In genomic region chr6:132130530-132131298, GRCh38 we compare ENCODE assay signal across 9 cellular contexts.
DNase-seq lines count a peak whose midpoint lies in the region; ATAC-seq and TF ChIP-seq lines count a peak whose summit lies in the region.
"Had no signal": no experiment of that assay in that cellular context is flagged by ENCODE, and none has a peak within 500 bp of the region (broad histone marks: within the 10 kb centered on the region; RNA-seq: fewer than 3 reads in every experiment).

No MANE protein-coding gene starts in this region.

- TF ChIP-seq POLR2A in HCT116 (IDR thresholded peaks at IDR 0.05; ENCODE audit: borderline replicate concordance, extremely low read depth, insufficient read depth, insufficient read length) (no peak), spleen (IDR thresholded peaks at IDR 0.05) (no peak)

- H3K27ac ChIP-seq in HCT116 (ENCODE audit: low read depth, low read length) (no peak overlapping the region), ascending aorta (peak overlapping the region; percentile 90 to 92), spleen (peak overlapping the region; percentile 32 to 73 (median 65)), foreskin keratinocyte (no peak overlapping the region)

- no peak for TF ChIP-seq RAD21 in HCT116 (IDR thresholded peaks at IDR 0.05; ENCODE audit: low read depth)

- H3K9me3 ChIP-seq in HCT116 (ENCODE audit: control insufficient read depth in 1 of 2, insufficient read depth in 1 of 2, low read depth in 1 of 2, low read length in 2 of 2) (no peaks in the 10 kb centered on the region), ascending aorta (no peaks in the 10 kb centered on the region), spleen (no peaks in the 10 kb centered on the region)

- no peak overlapping the region for H3K4me2 ChIP-seq in HCT116 (ENCODE audit: low read length)

- ATAC-seq in HCT116 (no peak), foreskin keratinocyte (no peak), GM19351 (IDR thresholded peaks at IDR 0.05; ENCODE audit: unreplicated experiment) (no peak)

- RAD21 ChIA-PET in HCT116 (lab: Charles Lee; ENCODE audit: low non-redundant PET in 1 of 2, low total read pairs in 2 of 2, uncharacterized antibody in 2 of 2, unreplicated experiment in 2 of 2): no interaction called here

- intact Hi-C loops in HCT116 (cut with micrococcal nuclease): no loop called here
- intact Hi-C loops in ascending aorta (cut with DNase I): loop anchor here (1.0 to 2.0 kb wide), 4 partner anchors 16 to 180 kb away; partner anchors contain the start of gene CCN2
- intact Hi-C loops in spleen (cut with DNase I; ENCODE audit: low total_unique reads): no loop called here

- H3K79me2 ChIP-seq in HCT116 (ENCODE audit: insufficient read depth, low read length): no peaks in the 10 kb centered on the region

- H4K20me1 ChIP-seq in HCT116 (ENCODE audit: insufficient read depth): no peaks in the 10 kb centered on the region

- no peak overlapping the region for H3K9ac ChIP-seq in HCT116 (ENCODE audit: low read length)

- 22 to 33% (median 29%) methylated on average over 11 of the region's 11 CpGs for WGBS in spleen, 5 donors

- DNase-seq in HCT116 (ENCODE audit: low read depth, low spot score): no peak
- DNase-seq in ascending aorta (ENCODE audit: low spot score in 2 of 2): peak; percentile 33 to 91
- DNase-seq in left kidney (ENCODE audit: low read depth, low spot score): peak; percentile 34
- peak; percentile 69 for DNase-seq in spleen
- DNase-seq in foreskin keratinocyte: no peak
- no peak for DNase-seq in AML-193 (lab: John Stamatoyannopoulos, UW)
- DNase-seq in NCI-H82 (lab: John Stamatoyannopoulos, UW): no peak
- DNase-seq: activated CD4-positive, alpha-beta memory T cell treated with anti-CD3 and anti-CD28 coated beads for 36 hours had no signal

- no peaks in the 10 kb centered on the region for H3K9me2 ChIP-seq in HCT116 (ENCODE audit: insufficient read depth)

- POLR2A ChIA-PET in HCT116 (lab: Charles Lee): no interaction called here

- H3K4me1 ChIP-seq in HCT116 (ENCODE audit: control insufficient read depth in 1 of 2, insufficient read depth in 2 of 2, low read length in 2 of 2) (no peaks in the 10 kb centered on the region), ascending aorta (peaks cover 23 to 32% of the 10 kb centered on the region in 2 donors), spleen (peaks cover 5 to 50% (median 31%) of the 10 kb centered on the region in 6 donors), foreskin keratinocyte (peaks cover 9% of the 10 kb centered on the region)

- BruUV-seq in HCT116 (replicated peaks; lab: Mats Ljungman, UMichigan): no TSS peak

- TF ChIP-seq CTCF in HCT116 (IDR thresholded peaks at IDR 0.05 in 2 of 3, conservative IDR thresholded peaks at IDR 0.05 in 1 of 3; ENCODE audit: borderline replicate concordance in 1 of 3, insufficient read depth in 1 of 3, low read depth in 2 of 3, low read length in 2 of 3) (no peak), ascending aorta (IDR thresholded peaks at IDR 0.05) (no peak), spleen (IDR thresholded peaks at IDR 0.05 in 8 of 11, conservative IDR thresholded peaks at IDR 0.05 in 3 of 11) (no peak), foreskin keratinocyte (conservative IDR thresholded peaks at IDR 0.05) (no peak)

- peak overlapping the region; percentile 15 for H2AFZ ChIP-seq in HCT116 (ENCODE audit: low read depth, low read length, poor library complexity, severe bottlenecking)

- H3K36me3 ChIP-seq in HCT116 (ENCODE audit: control insufficient read depth in 1 of 2, insufficient read depth in 2 of 2, low read length in 2 of 2): no peaks in the 10 kb centered on the region
- H3K36me3 ChIP-seq in ascending aorta: no peaks in the 10 kb centered on the region
- no peaks in the 10 kb centered on the region for H3K36me3 ChIP-seq in spleen

- H3K4me3 ChIP-seq in HCT116 (replicated peaks in 1 of 2; ENCODE audit: low read depth in 1 of 2, low read length in 2 of 2): no peak overlapping the region
- peak overlapping the region; percentile 19 to 38 for H3K4me3 ChIP-seq in ascending aorta
- H3K4me3 ChIP-seq in spleen: no peak overlapping the region

- H3K27me3 ChIP-seq in HCT116 (ENCODE audit: insufficient read depth, low read length) (no peaks in the 10 kb centered on the region), ascending aorta (no peaks in the 10 kb centered on the region), spleen (replicated peaks in 1 of 7) (no peaks in the 10 kb centered on the region), foreskin keratinocyte (no peaks in the 10 kb centered on the region)

- CTCF ChIA-PET in HCT116 (lab: Charles Lee): no interaction called here

TF ChIP-seq in HCT116, 20 proteins besides CTCF, POLR2A, EP300 and RAD21:
- TF ChIP-seq JUND (IDR thresholded peaks at IDR 0.05): no peak
- no peak for TF ChIP-seq ZFX (IDR thresholded peaks at IDR 0.05)
- TF ChIP-seq EZH2phosphoT487 (IDR thresholded peaks at IDR 0.05; ENCODE audit: borderline replicate concordance): no peak
- TF ChIP-seq SRF (IDR thresholded peaks at IDR 0.05; ENCODE audit: low read depth): no peak
- no peak for TF ChIP-seq ELF1 (IDR thresholded peaks at IDR 0.05; ENCODE audit: borderline replicate concordance, low read depth)
- TF ChIP-seq SIN3A (IDR thresholded peaks at IDR 0.05; ENCODE audit: low read depth): no peak
- no peak for TF ChIP-seq ATF3 (IDR thresholded peaks at IDR 0.05)
- no peak for TF ChIP-seq TCF7L2 (IDR thresholded peaks at IDR 0.05; ENCODE audit: borderline replicate concordance, extremely low read depth, insufficient read depth, insufficient read length)
- TF ChIP-seq EZH2 (IDR thresholded peaks at IDR 0.05): no peak
- no peak for TF ChIP-seq REST (IDR thresholded peaks at IDR 0.05; ENCODE audit: low read depth)
- no peak for TF ChIP-seq MAX (IDR thresholded peaks at IDR 0.05)
- TF ChIP-seq SP1 (IDR thresholded peaks at IDR 0.05; ENCODE audit: low read depth): no peak
- no peak for TF ChIP-seq EGR1 (IDR thresholded peaks at IDR 0.05; ENCODE audit: low read depth)
- TF ChIP-seq ZNF274 (IDR thresholded peaks at IDR 0.05; ENCODE audit: low read depth, low read length): no peak
- no peak for TF ChIP-seq CBX3 (IDR thresholded peaks at IDR 0.05; ENCODE audit: low read depth)
- no peak for TF ChIP-seq ZBTB33 (IDR thresholded peaks at IDR 0.05; ENCODE audit: extremely low read depth, insufficient replicate concordance, low read length)

Comparison
In these comparisons a context has a peak if more than half of its experiments do, and no peak if none do; other contexts are left out.
1. DNase-seq: peak in ascending aorta (2 of 2), left kidney (single experiment) and spleen (single experiment); none in HCT116 (single experiment), foreskin keratinocyte (0 of 2), AML-193 (0 of 2) and NCI-H82 (single experiment).
2. H3K27ac ChIP-seq: peak in ascending aorta (2 of 2) and spleen (8 of 8); none in HCT116 (single experiment) and foreskin keratinocyte (single experiment).
3. H3K4me3 ChIP-seq: peak in ascending aorta (2 of 2); none in HCT116 (0 of 2) and spleen (0 of 8).